In the genomic region with DNA sequence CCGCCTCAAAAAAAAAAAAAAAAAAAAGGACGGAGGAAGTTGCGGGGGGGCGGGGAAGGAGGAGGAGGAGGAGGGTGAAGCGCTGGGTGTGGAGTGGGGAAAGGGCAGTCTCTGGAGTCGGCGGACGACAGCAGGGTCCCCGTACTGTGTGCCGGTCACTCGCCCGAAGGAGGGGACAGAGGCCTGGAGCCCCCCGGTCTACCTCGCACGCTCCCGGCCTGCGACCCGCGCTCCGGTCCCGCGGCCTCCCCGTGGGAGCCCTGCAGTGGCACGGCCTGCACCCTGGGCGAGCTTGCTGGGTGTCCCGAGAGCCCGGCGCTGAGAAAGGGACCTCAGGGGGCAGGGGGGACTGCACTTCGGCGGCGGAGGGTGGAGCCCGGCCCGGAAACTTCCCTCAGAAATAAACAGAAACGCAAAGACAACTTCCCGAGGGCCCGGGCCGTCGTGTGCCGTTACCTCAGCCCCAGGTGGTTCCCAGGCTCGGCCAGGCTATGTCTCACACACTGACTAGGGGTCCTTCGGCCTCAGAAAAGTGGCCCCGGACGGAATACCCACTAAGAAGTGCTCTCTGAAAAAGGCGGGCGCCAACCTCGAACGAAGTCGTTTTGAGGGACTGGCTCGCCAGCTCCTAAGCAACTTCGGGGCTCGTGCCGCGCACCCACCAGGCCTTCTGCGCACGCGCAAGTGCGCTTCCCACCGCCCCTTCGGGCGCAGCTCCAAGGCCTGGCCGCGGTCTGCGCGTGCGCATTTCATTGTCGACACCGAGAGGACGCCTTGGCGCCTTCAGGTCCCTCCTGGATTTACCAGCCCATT, we compare ENCODE assay signal across 8 cellular contexts. TPM values are rescaled to one million over a fixed set of nuclear protein-coding genes. Genes with fewer than 3 reads are reported as not detected.
A peak's percentile ranks its signal among the peaks of the same experiment; 100 is the strongest.
DNase-seq lines count a peak whose midpoint lies in the region; ATAC-seq and TF ChIP-seq lines count a peak whose summit lies in the region.

A gene with protein sequence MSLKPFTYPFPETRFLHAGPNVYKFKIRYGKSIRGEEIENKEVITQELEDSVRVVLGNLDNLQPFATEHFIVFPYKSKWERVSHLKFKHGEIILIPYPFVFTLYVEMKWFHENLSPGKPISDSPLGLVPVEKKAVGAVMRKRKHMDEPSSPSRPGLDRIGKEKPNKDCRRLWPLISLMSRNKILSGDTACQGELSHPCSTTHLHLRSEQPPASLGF (minus strand): TSS at position 688 of the 813 bp plus-strand sequence. CDS start 12,703 bp downstream, outside the sequence.

- H3K27ac Mint-ChIP-seq in WTC11 (no peak within 1 kb of the TSS), immature natural killer cell (no peak within 1 kb of the TSS)

- no peaks in the 10 kb centered on the region for H3K36me3 ChIP-seq in brain microvascular endothelial cell (replicated peaks)
- H3K36me3 ChIP-seq in spleen = no peaks in the 10 kb centered on the region

- H3K4me3 ChIP-seq in brain microvascular endothelial cell (ENCODE audit: low read depth, low read length) = peak within 1 kb of the TSS; percentile 32
- H3K4me3 ChIP-seq in spleen = peak within 1 kb of the TSS in 7 of 8 donors; percentile 20 to 68 (median 32)

- intact Hi-C loops in spleen (cut with DNase I; ENCODE audit: low total_unique reads) = no loop called here

- TF ChIP-seq POLR2A in spleen (IDR thresholded peaks at IDR 0.05) = no peak

- H3K36me3 Mint-ChIP-seq in WTC11 (no peaks in the 10 kb centered on the region), immature natural killer cell (no peaks in the 10 kb centered on the region)

- CTCF ChIA-PET in WTC11 (lab: Charles Lee) = interaction anchor here (0.7 to 2.2 kb wide), 4 partner anchors 18 to 576 kb away, joined by 3 to 7 read pairs (median 4); a partner anchor contains a TSS

- TF ChIP-seq CTCF in WTC11 (IDR thresholded peaks at IDR 0.05) (no peak), brain microvascular endothelial cell (IDR thresholded peaks at IDR 0.05; ENCODE audit: low read depth, low read length, missing control alignments) (no peak), spleen (IDR thresholded peaks at IDR 0.05 in 8 of 11, conservative IDR thresholded peaks at IDR 0.05 in 3 of 11) (no peak)

- POLR2A ChIA-PET in WTC11 (lab: Charles Lee) = no interaction called here

- in situ Hi-C loops in brain microvascular endothelial cell (cut with HindIII; ENCODE audit: low pct_ligation_motif_present, low sequenced_read_pairs) = no loop called here

- WGBS in spleen, 5 donors = 15 to 35% (median 19%) methylated on average over 47 to 69 of the region's 69 CpGs

- H3K9me3 Mint-ChIP-seq in WTC11 (no peaks in the 10 kb centered on the region), immature natural killer cell (no peaks in the 10 kb centered on the region)

- H3K9me3 ChIP-seq in spleen = no peaks in the 10 kb centered on the region

- H3K4me3 Mint-ChIP-seq in WTC11 = no peak within 1 kb of the TSS
- H3K4me3 Mint-ChIP-seq in immature natural killer cell = peak within 1 kb of the TSS; percentile 43 to 73 (median 65)

- H3K27me3 ChIP-seq in brain microvascular endothelial cell (replicated peaks) (no peaks in the 10 kb centered on the region), spleen (replicated peaks in 1 of 7) (peaks cover 0 to 20% (median 0%) of the 10 kb centered on the region in 7 donors)

- H3K27ac ChIP-seq in brain microvascular endothelial cell (no peak within 1 kb of the TSS), spleen (peak within 1 kb of the TSS in 7 of 8 donors; percentile 49 to 82 (median 58))

- peaks cover 56% of the 10 kb centered on the region for H3K27me3 Mint-ChIP-seq in WTC11 (ENCODE audit: low read depth)
- H3K27me3 Mint-ChIP-seq in immature natural killer cell (ENCODE audit: low read depth in 3 of 3) = peaks cover 0 to 18% (median 8%) of the 10 kb centered on the region in 3 donors

- DNase-seq in EL (peak; percentile 19), WTC11 (ENCODE audit: low spot score) (peak; percentile 81), brain microvascular endothelial cell (peak; percentile 55), immature natural killer cell (peak; percentile 70 to 81 (median 78)), spleen (peak; percentile 94), NCI-H1694 treated with DMSO at 0.1 percent for 48 hours (lab: John Stamatoyannopoulos, UW) (no peak)

- peak; percentile 81 for ATAC-seq in WTC11
- ATAC-seq in HG02981 (IDR thresholded peaks at IDR 0.05; ENCODE audit: unreplicated experiment) = no peak
- no peak for ATAC-seq in GM21717 (IDR thresholded peaks at IDR 0.05; ENCODE audit: unreplicated experiment)

- H3K4me1 Mint-ChIP-seq in WTC11 (no peaks in the 10 kb centered on the region), immature natural killer cell (peaks cover 13 to 20% of the 10 kb centered on the region in 2 donors)

- H3K4me1 ChIP-seq in spleen = peaks cover 4 to 37% (median 17%) of the 10 kb centered on the region in 6 donors

TF ChIP-seq in WTC11, 78 proteins besides CTCF, POLR2A, EP300 and RAD21:
- peak; percentile 37; the same call in 1 of the 2 replicates for TF ChIP-seq FOXP1 (CRISPR knock-in tag; IDR thresholded peaks at IDR 0.05; ENCODE audit: borderline replicate concordance)
- TF ChIP-seq, protein P1, sequence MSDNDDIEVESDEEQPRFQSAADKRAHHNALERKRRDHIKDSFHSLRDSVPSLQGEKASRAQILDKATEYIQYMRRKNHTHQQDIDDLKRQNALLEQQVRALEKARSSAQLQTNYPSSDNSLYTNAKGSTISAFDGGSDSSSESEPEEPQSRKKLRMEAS (CRISPR knock-in tag; IDR thresholded peaks at IDR 0.05) = peak; percentile 78
- 0 out of 2 replicates have a peak, but pooled peaks have one; percentile 24 for TF ChIP-seq TEAD1 (CRISPR knock-in tag; IDR thresholded peaks at IDR 0.05)
- TF ChIP-seq, protein P2, sequence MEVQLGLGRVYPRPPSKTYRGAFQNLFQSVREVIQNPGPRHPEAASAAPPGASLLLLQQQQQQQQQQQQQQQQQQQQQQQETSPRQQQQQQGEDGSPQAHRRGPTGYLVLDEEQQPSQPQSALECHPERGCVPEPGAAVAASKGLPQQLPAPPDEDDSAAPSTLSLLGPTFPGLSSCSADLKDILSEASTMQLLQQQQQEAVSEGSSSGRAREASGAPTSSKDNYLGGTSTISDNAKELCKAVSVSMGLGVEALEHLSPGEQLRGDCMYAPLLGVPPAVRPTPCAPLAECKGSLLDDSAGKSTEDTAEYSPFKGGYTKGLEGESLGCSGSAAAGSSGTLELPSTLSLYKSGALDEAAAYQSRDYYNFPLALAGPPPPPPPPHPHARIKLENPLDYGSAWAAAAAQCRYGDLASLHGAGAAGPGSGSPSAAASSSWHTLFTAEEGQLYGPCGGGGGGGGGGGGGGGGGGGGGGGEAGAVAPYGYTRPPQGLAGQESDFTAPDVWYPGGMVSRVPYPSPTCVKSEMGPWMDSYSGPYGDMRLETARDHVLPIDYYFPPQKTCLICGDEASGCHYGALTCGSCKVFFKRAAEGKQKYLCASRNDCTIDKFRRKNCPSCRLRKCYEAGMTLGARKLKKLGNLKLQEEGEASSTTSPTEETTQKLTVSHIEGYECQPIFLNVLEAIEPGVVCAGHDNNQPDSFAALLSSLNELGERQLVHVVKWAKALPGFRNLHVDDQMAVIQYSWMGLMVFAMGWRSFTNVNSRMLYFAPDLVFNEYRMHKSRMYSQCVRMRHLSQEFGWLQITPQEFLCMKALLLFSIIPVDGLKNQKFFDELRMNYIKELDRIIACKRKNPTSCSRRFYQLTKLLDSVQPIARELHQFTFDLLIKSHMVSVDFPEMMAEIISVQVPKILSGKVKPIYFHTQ (CRISPR knock-in tag; IDR thresholded peaks at IDR 0.05) = no peak
- TF ChIP-seq, protein P3, sequence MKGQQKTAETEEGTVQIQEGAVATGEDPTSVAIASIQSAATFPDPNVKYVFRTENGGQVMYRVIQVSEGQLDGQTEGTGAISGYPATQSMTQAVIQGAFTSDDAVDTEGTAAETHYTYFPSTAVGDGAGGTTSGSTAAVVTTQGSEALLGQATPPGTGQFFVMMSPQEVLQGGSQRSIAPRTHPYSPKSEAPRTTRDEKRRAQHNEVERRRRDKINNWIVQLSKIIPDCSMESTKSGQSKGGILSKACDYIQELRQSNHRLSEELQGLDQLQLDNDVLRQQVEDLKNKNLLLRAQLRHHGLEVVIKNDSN (CRISPR knock-in tag; IDR thresholded peaks at IDR 0.05) = no peak
- no peak for TF ChIP-seq NFE2L1 (CRISPR knock-in tag; IDR thresholded peaks at IDR 0.05)

RNA-seq across cellular contexts. Expression of the gene that starts here (rescaled TPM):
- not detected in 3 replicates for total RNA-seq in WTC11 (2021)
- polyA plus RNA-seq in immature natural killer cell = not detected
- under 1 TPM in 4 of 7 donors, not detected in 3; 0.40 to 0.98 (median 0.86) TPM for total RNA-seq in spleen
- 1 to 10 TPM in 2 of 3 donors, under 1 TPM in 1; 0.59 to 2.6 (median 1.5) TPM for polyA plus RNA-seq in spleen

Comparison
In these comparisons a context has a peak if more than half of its experiments do, and no peak if none do; other contexts are left out.
1. Peak in DNase-seq and ATAC-seq in WTC11; RNA of the gene not detected or under 1 TPM.
2. Peak in DNase-seq in immature natural killer cell; RNA of the gene not detected or under 1 TPM.